In the genomic region with DNA sequence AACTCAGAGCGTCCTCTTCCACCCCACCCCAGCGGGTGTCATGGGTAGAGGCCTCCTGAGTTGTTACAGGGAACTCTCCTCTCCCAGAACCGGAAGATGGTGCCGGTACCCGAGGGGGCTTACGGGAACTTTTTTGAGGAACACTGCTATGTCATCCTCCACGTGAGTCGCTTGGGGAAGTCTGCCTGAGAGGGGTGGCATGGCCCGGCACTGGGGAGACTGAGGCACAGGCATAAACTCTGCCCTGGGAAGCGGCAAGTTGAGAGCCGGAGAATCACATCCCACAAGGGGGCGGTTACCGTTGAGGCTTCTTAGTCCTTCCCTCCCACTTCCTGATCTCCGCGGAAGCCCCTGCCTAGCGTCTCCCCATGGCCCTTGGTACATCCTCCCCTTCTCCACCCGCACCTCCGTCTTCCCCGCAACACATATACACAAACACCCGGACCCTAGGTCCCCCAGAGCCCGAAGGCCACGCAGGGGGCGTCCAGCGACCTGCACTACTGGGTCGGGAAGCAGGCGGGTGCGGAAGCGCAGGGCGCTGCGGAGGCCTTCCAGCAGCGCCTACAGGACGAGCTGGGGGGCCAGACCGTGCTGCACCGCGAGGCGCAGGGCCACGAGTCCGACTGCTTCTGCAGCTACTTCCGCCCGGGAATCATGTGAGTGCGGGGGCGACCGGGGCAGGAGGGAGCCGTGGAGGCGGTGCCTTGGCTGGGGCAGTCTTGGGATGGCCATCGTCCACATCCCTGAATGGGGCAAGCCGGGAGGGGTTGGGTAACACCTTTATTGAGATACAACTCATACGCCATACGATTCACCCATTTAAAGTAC, we compare ENCODE assay signal across 8 cellular contexts. TPM values are rescaled to one million over a fixed set of nuclear protein-coding genes. Genes with fewer than 3 reads are reported as not detected.
DNase-seq lines count a peak whose midpoint lies in the region; ATAC-seq and TF ChIP-seq lines count a peak whose summit lies in the region.

No MANE protein-coding gene starts in this region.

- TF ChIP-seq CTCF in A673 (conservative IDR thresholded peaks at IDR 0.05; ENCODE audit: low read depth, low read length): no peak
- TF ChIP-seq CTCF in right atrium auricular region (IDR thresholded peaks at IDR 0.05): peak in 1 of 2 donors; percentile 43

- no peaks in the 10 kb centered on the region for H3K36me3 ChIP-seq in A673 (ENCODE audit: insufficient read depth, low read length, poor library complexity, severe bottlenecking)
- no peaks in the 10 kb centered on the region for H3K36me3 ChIP-seq in adipocyte (ENCODE audit: control insufficient read depth, insufficient read depth, low read length, severe bottlenecking)
- no peaks in the 10 kb centered on the region for H3K36me3 ChIP-seq in right atrium auricular region

- H3K4me1 ChIP-seq in A673 (ENCODE audit: insufficient read depth, low read length, poor library complexity, severe bottlenecking) (peaks cover 5% of the 10 kb centered on the region), adipocyte (ENCODE audit: control insufficient read depth, insufficient read depth, low read length) (peaks cover 17% of the 10 kb centered on the region), right atrium auricular region (peaks cover 0 to 29% of the 10 kb centered on the region in 2 donors)

- H3K9ac ChIP-seq in adipocyte (ENCODE audit: low read length): peak overlapping the region; percentile 86

- no peaks in the 10 kb centered on the region for H3K27me3 ChIP-seq in A673 (replicated peaks; ENCODE audit: insufficient read depth, low read depth, low read length, poor library complexity)
- no peaks in the 10 kb centered on the region for H3K27me3 ChIP-seq in adipocyte (replicated peaks; ENCODE audit: control insufficient read depth, insufficient read depth, low read length)
- H3K27me3 ChIP-seq in right atrium auricular region: no peaks in the 10 kb centered on the region

- TSS peak; percentile 64 for BruUV-seq in A673 (replicated peaks; lab: Mats Ljungman, UMichigan)

- DNase-seq in A673 (ENCODE audit: low spot score) (peak; percentile 67), SKM-1 (lab: John Stamatoyannopoulos, UW; ENCODE audit: unreplicated experiment) (peak; percentile 45), adipocyte (ENCODE audit: low read depth) (peak; percentile 79), right atrium auricular region (ENCODE audit: low spot score) (peak; percentile 85), retina (peak; percentile 83), pons (ENCODE audit: low spot score) (no peak)

- no peaks in the 10 kb centered on the region for H3K9me3 ChIP-seq in A673 (ENCODE audit: low read depth, low read length, poor library complexity, severe bottlenecking)
- H3K9me3 ChIP-seq in adipocyte (ENCODE audit: control insufficient read depth, low read length): no peaks in the 10 kb centered on the region
- H3K9me3 ChIP-seq in right atrium auricular region: no peaks in the 10 kb centered on the region

- H3K27ac ChIP-seq in A673 (ENCODE audit: low read depth, low read length, poor library complexity, severe bottlenecking): peak overlapping the region; percentile 54
- peak overlapping the region; percentile 74 to 80 for H3K27ac ChIP-seq in right atrium auricular region

- intact Hi-C loops in A673 (cut with micrococcal nuclease; ENCODE audit: unreplicated experiment): no loop called here

- POLR2A ChIA-PET in A673 (lab: Charles Lee; ENCODE audit: low non-redundant PET): no interaction called here

- peak overlapping the region; percentile 57 for H3K4me3 ChIP-seq in A673 (ENCODE audit: low read depth, low read length, poor library complexity, severe bottlenecking)
- H3K4me3 ChIP-seq in adipocyte (ENCODE audit: low read length): peak overlapping the region; percentile 82
- H3K4me3 ChIP-seq in right atrium auricular region: peak overlapping the region; percentile 48 to 66

- CTCF ChIA-PET in A673 (lab: Charles Lee): interaction anchor here (0.9 kb wide), 1 partner anchor 26 kb away, joined by 3 read pairs; no protein-coding TSS in a partner anchor

- ATAC-seq in GM18907 (IDR thresholded peaks at IDR 0.05; ENCODE audit: unreplicated experiment) (peak; percentile 62), HG03139 (IDR thresholded peaks at IDR 0.05; ENCODE audit: unreplicated experiment) (peak; percentile 51)

RNA-seq across cellular contexts. Expression of a gene that starts 3.4 kb away (rescaled TPM):
- 2.9 and 4.2 TPM in 2 replicates for total RNA-seq in A673 (2021)
- total RNA-seq in right atrium auricular region: 10 to 100 TPM in 1 of 2 donors, 1 to 10 TPM in 1; 4.2 to 12.2 TPM

RNA-seq across cellular contexts. Expression of a gene that starts 35.4 kb away (rescaled TPM):
- 1.1 and 4.1 TPM in 2 replicates for total RNA-seq in A673 (2021)
- 10 to 100 TPM in 1 of 2 donors, 1 to 10 TPM in 1; 8.7 to 15.5 TPM for total RNA-seq in right atrium auricular region

RNA-seq across cellular contexts. Expression of a gene that starts 45.0 kb away (rescaled TPM):
- total RNA-seq in A673 (2021) (not detected in 2 replicates), right atrium auricular region (under 1 TPM; 0.22 to 0.35 TPM)
